8 cellular contexts compared by ENCODE assay signal in genomic region chr9:137070201-137070905, GRCh38. TPM values are rescaled to one million over a fixed set of nuclear protein-coding genes. Genes with fewer than 3 reads are reported as not detected.
DNase-seq lines count a peak whose midpoint lies in the region; ATAC-seq and FAIRE-seq lines count a peak whose summit lies in the region.

Gene SAPCD2 (minus strand): TSS chr9:137070557. CDS start chr9:137070460, 97 bp downstream.

- peak; percentile 83 to 93 (median 89) for DNase-seq in CD4-positive, CD25-positive, alpha-beta regulatory T cell
- DNase-seq in HTR-8/SVneo (ENCODE audit: insufficient read length, low spot score) (peak; percentile 90), NOMO-1 (lab: John Stamatoyannopoulos, UW; ENCODE audit: unreplicated experiment in 2 of 2) (peak; percentile 98 to 99), memory B cell (ENCODE audit: low spot score in 2 of 2) (peak; percentile 75 to 76)
- DNase-seq in activated CD8-positive, alpha-beta memory T cell treated with anti-CD3 and anti-CD28 coated beads for 1 hour (ENCODE audit: extremely low read depth in 1 of 2, low read depth in 1 of 2), result peak; percentile 55 to 69
- DNase-seq in effector memory CD4-positive, alpha-beta T cell, result peak; percentile 77 to 82 (median 78)
- peak; percentile 68 for DNase-seq in stimulated activated CD8-positive, alpha-beta memory T cell treated with anti-CD3 and anti-CD28 coated beads, Interleukin-12 subunit alpha, Interleukin-12 subunit beta, amount 100 ng/mL, for 4 hours (ENCODE audit: low read depth)

- peak within 1 kb of the TSS; percentile 72 to 88 (median 84) for H3K4me3 Mint-ChIP-seq in CD4-positive, CD25-positive, alpha-beta regulatory T cell
- H3K4me3 Mint-ChIP-seq in memory B cell, result peak within 1 kb of the TSS; percentile 82

- H3K27ac Mint-ChIP-seq in CD4-positive, CD25-positive, alpha-beta regulatory T cell, result peak within 1 kb of the TSS; percentile 49 to 86 (median 69)
- H3K27ac Mint-ChIP-seq in memory B cell, result peak within 1 kb of the TSS; percentile 43

- peaks cover 4% of the 10 kb centered on the region for H3K27me3 Mint-ChIP-seq in CD4-positive, CD25-positive, alpha-beta regulatory T cell
- H3K27me3 Mint-ChIP-seq in memory B cell, result peaks cover 3% of the 10 kb centered on the region

- FAIRE-seq in HTR-8/SVneo (lab: Jason Lieb, UNC), result no peak

- peaks cover 31% of the 10 kb centered on the region for H3K4me1 ChIP-seq in CD4-positive, CD25-positive, alpha-beta regulatory T cell (ENCODE audit: control insufficient read depth, insufficient read depth, low read length, poor library complexity, severe bottlenecking)
- H3K4me1 ChIP-seq in effector memory CD4-positive, alpha-beta T cell (ENCODE audit: control insufficient read depth, insufficient read depth, low read length, poor library complexity, severe bottlenecking), result peaks cover 12% of the 10 kb centered on the region

- ATAC-seq in CD4-positive, CD25-positive, alpha-beta regulatory T cell (ENCODE audit: low read depth in 2 of 2), result peak; percentile 87 to 88
- ATAC-seq in GM19467 (IDR thresholded peaks at IDR 0.05; ENCODE audit: unreplicated experiment) (peak; percentile 53), memory B cell (ENCODE audit: low read depth) (peak; percentile 82)

- H3K36me3 Mint-ChIP-seq in CD4-positive, CD25-positive, alpha-beta regulatory T cell, result no peaks in the 10 kb centered on the region
- no peaks in the 10 kb centered on the region for H3K36me3 Mint-ChIP-seq in memory B cell

- peaks cover 0 to 1% (median 0%) of the 10 kb centered on the region in 7 donors for H3K9me3 Mint-ChIP-seq in CD4-positive, CD25-positive, alpha-beta regulatory T cell
- H3K9me3 Mint-ChIP-seq in memory B cell, result no peaks in the 10 kb centered on the region

- peak within 1 kb of the TSS; percentile 63 for H3K27ac ChIP-seq in CD4-positive, CD25-positive, alpha-beta regulatory T cell (ENCODE audit: insufficient read depth, low read length, poor library complexity, severe bottlenecking)
- H3K27ac ChIP-seq in effector memory CD4-positive, alpha-beta T cell (ENCODE audit: insufficient read depth, low read length, poor library complexity, severe bottlenecking), result peak within 1 kb of the TSS; percentile 37

- peaks cover 4 to 20% (median 13%) of the 10 kb centered on the region in 4 donors for H3K4me1 Mint-ChIP-seq in CD4-positive, CD25-positive, alpha-beta regulatory T cell
- H3K4me1 Mint-ChIP-seq in memory B cell, result peaks cover 16% of the 10 kb centered on the region

- no peaks in the 10 kb centered on the region for H3K27me3 ChIP-seq in CD4-positive, CD25-positive, alpha-beta regulatory T cell (ENCODE audit: control insufficient read depth, insufficient read depth, low read length)
- H3K27me3 ChIP-seq in effector memory CD4-positive, alpha-beta T cell (replicated peaks; ENCODE audit: control insufficient read depth, insufficient read depth, low read length, poor library complexity, severe bottlenecking), result no peaks in the 10 kb centered on the region

- no peak within 1 kb of the TSS for H3K4me3 ChIP-seq in CD4-positive, CD25-positive, alpha-beta regulatory T cell (ENCODE audit: low read depth, low read length)
- peak within 1 kb of the TSS; percentile 32 for H3K4me3 ChIP-seq in effector memory CD4-positive, alpha-beta T cell (ENCODE audit: insufficient read depth, low read depth, low read length, poor library complexity, severe bottlenecking)

- H3K36me3 ChIP-seq in CD4-positive, CD25-positive, alpha-beta regulatory T cell (ENCODE audit: control insufficient read depth, insufficient read depth, low read length), result no peaks in the 10 kb centered on the region
- no peaks in the 10 kb centered on the region for H3K36me3 ChIP-seq in effector memory CD4-positive, alpha-beta T cell (ENCODE audit: control insufficient read depth, insufficient read depth, low read length)

- H3K9me3 ChIP-seq in CD4-positive, CD25-positive, alpha-beta regulatory T cell (ENCODE audit: control insufficient read depth in 2 of 2, low read length in 2 of 2), result no peaks in the 10 kb centered on the region
- H3K9me3 ChIP-seq in effector memory CD4-positive, alpha-beta T cell (ENCODE audit: control insufficient read depth, low read length), result no peaks in the 10 kb centered on the region

RNA-seq across cellular contexts. Expression of gene SAPCD2, which starts in this region (rescaled TPM):
- 1.2 TPM for total RNA-seq in CD4-positive, CD25-positive, alpha-beta regulatory T cell
- under 1 TPM; 0.09 to 0.62 (median 0.18) TPM for polyA plus RNA-seq in CD4-positive, CD25-positive, alpha-beta regulatory T cell
